2 cellular contexts compared by ENCODE assay signal in the genomic region with DNA sequence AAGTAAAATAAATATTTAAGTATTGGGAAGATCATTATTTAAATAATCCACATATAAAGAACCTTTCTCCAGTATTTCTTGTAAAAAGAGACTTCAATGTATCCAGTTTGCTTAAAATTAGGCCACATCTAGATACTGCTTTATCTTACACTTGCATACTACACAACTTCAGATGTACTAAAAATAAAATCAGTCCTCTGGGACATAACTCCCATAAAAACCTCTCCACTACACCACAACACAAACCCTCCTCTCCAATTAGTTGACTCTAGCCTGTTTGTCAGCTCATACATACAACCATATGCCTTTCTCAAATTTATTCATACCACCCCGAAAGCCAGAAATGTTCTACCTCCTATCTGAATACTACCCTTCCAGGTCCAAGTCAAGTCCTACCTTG.
TF ChIP-seq lines count a peak whose summit lies in the region.

No MANE protein-coding gene starts in this region.

TF ChIP-seq in HEK293, 187 proteins besides CTCF, POLR2A, EP300 and RAD21:
- TF ChIP-seq PRDM6 (tag by site-specific recombination; IDR thresholded peaks at IDR 0.05), result no peak
- TF ChIP-seq WT1 (tag by site-specific recombination; IDR thresholded peaks at IDR 0.05), result 0 out of 2 replicates have a peak, but pooled peaks have one; percentile 9
- TF ChIP-seq SP3 (tag by site-specific recombination; IDR thresholded peaks at IDR 0.05), result no peak
TF ChIP-seq in HEK293: peak in this region for 1.

TF ChIP-seq in K562, 482 proteins besides CTCF, POLR2A, EP300 and RAD21:
- no peak for TF ChIP-seq RBM14 (IDR thresholded peaks at IDR 0.05; ENCODE audit: borderline replicate concordance, insufficient read depth, low read depth, low read length)
- peak; percentile 36 for TF ChIP-seq ARID1B (IDR thresholded peaks at IDR 0.05)
